8 cellular contexts compared by ENCODE assay signal in genomic region chr4:109816082-109816442, GRCh38. TPM values are rescaled to one million over a fixed set of nuclear protein-coding genes. Genes with fewer than 3 reads are reported as not detected.
DNase-seq lines count a peak whose midpoint lies in the region; ATAC-seq and TF ChIP-seq lines count a peak whose summit lies in the region.

No MANE protein-coding gene starts in this region.

- H3K9me3 Mint-ChIP-seq in activated naive CD4-positive, alpha-beta T cell treated with anti-CD3 and anti-CD28 coated beads for 36 hours = no peaks in the 10 kb centered on the region

- TF ChIP-seq CTCF in OCI-LY7 (conservative IDR thresholded peaks at IDR 0.05; ENCODE audit: low read length) (no peak), GM10266 (IDR thresholded peaks at IDR 0.05; ENCODE audit: control insufficient read depth, insufficient read depth, low read depth, missing control alignments) (no peak)

- peak overlapping the region; percentile 92 for H2AFZ ChIP-seq in OCI-LY7 (ENCODE audit: low read length)

- H3K36me3 ChIP-seq in BLaER1 (peaks cover 38% of the 10 kb centered on the region), OCI-LY7 (ENCODE audit: insufficient read depth, low read length) (peaks cover 43% of the 10 kb centered on the region), iPS-20b (ENCODE audit: insufficient read depth, low read depth, low read length) (peaks cover 42% of the 10 kb centered on the region)

- H3K4me3 Mint-ChIP-seq in activated naive CD4-positive, alpha-beta T cell treated with anti-CD3 and anti-CD28 coated beads for 36 hours = peak overlapping the region; percentile 99

- POLR2A ChIA-PET in OCI-LY7 (lab: Charles Lee) = interaction anchor here (0.7 to 2.1 kb wide), 5 partner anchors 9 to 387 kb away, joined by 3 to 9 read pairs (median 3); no protein-coding TSS in a partner anchor

- no peaks in the 10 kb centered on the region for H3K9me2 ChIP-seq in OCI-LY7 (ENCODE audit: insufficient read depth, low read length)

- no peaks in the 10 kb centered on the region for H3K27me3 Mint-ChIP-seq in activated naive CD4-positive, alpha-beta T cell treated with anti-CD3 and anti-CD28 coated beads for 36 hours (ENCODE audit: low read depth)

- BruUV-seq in OCI-LY7 (replicated peaks; lab: Mats Ljungman, UMichigan) = no TSS peak

- peak overlapping the region; percentile 74 for H3K4me2 ChIP-seq in BLaER1
- peak overlapping the region; percentile 67 for H3K4me2 ChIP-seq in OCI-LY7 (ENCODE audit: low read length)

- H3K9ac ChIP-seq in BLaER1 (peak overlapping the region; percentile 88), iPS-20b (ENCODE audit: low read depth, low read length) (peak overlapping the region; percentile 98)

- H3K79me2 ChIP-seq in OCI-LY7 (ENCODE audit: insufficient read depth, low read depth, low read length) = peaks cover 31% of the 10 kb centered on the region

- DNase-seq in OCI-LY7 (ENCODE audit: low spot score) (peak; percentile 30), GM10266 (ENCODE audit: extremely low spot score) (no peak)
- DNase-seq in activated naive CD4-positive, alpha-beta T cell treated with anti-CD3 and anti-CD28 coated beads for 36 hours = peak; percentile 57
- peak; percentile 38 for DNase-seq in stimulated activated CD4-positive, alpha-beta T cell treated with anti-CD3 and anti-CD28 coated beads, Interleukin-1b, Interleukin-23, amount 100 ng/mL, for 48 hours

- H3K4me1 ChIP-seq in BLaER1 (peaks cover 28% of the 10 kb centered on the region), OCI-LY7 (ENCODE audit: insufficient read depth, low read length, poor library complexity, severe bottlenecking) (peaks cover 22% of the 10 kb centered on the region), iPS-20b (ENCODE audit: insufficient read depth, low read length) (peaks cover 3% of the 10 kb centered on the region; the same call in 1 of the 2 replicates)

- H3K4me3 ChIP-seq in BLaER1 (peak overlapping the region; percentile 90), OCI-LY7 (ENCODE audit: low read depth, low read length, poor library complexity, severe bottlenecking) (peak overlapping the region; percentile 83), iPS-20b (ENCODE audit: low read length) (peak overlapping the region; percentile 97)

- H3K27me3 ChIP-seq in BLaER1 (no peaks in the 10 kb centered on the region), iPS-20b (ENCODE audit: insufficient read depth, low read length) (no peaks in the 10 kb centered on the region)

- ATAC-seq in GM21423 (IDR thresholded peaks at IDR 0.05; ENCODE audit: unreplicated experiment) = no peak
- ATAC-seq in HG02885 (IDR thresholded peaks at IDR 0.05; ENCODE audit: poor library complexity, unreplicated experiment) = no peak

- CTCF ChIA-PET in OCI-LY7 (lab: Charles Lee; ENCODE audit: unreplicated experiment) = no interaction called here
- CTCF ChIA-PET in activated naive CD4-positive, alpha-beta T cell treated with anti-CD3 and anti-CD28 coated beads for 36 hours (lab: Charles Lee) = interaction anchor here (1.5 to 1.8 kb wide), 2 partner anchors 10 to 254 kb away, joined by 3 to 4 read pairs; no protein-coding TSS in a partner anchor

- H3K36me3 Mint-ChIP-seq in activated naive CD4-positive, alpha-beta T cell treated with anti-CD3 and anti-CD28 coated beads for 36 hours (ENCODE audit: low read depth) = peaks cover 37% of the 10 kb centered on the region

- H3K9me3 ChIP-seq in BLaER1 (no peaks in the 10 kb centered on the region), OCI-LY7 (ENCODE audit: low read length) (no peaks in the 10 kb centered on the region), iPS-20b (ENCODE audit: insufficient read depth, low read depth, low read length) (no peaks in the 10 kb centered on the region)

- intact Hi-C loops in OCI-LY7 (cut with micrococcal nuclease; ENCODE audit: unreplicated experiment) = loop anchor here (5.0 to 10.0 kb wide), 3 partner anchors 89 to 379 kb away; partner anchors contain the start of genes CASP6 and ELOVL6
- intact Hi-C loops in activated naive CD4-positive, alpha-beta T cell treated with anti-CD3 and anti-CD28 coated beads for 36 hours (cut with micrococcal nuclease) = loop anchor here (5.0 to 10.0 kb wide), 3 partner anchors 159 to 1191 kb away; partner anchors contain the start of gene RPL34

- H3K27ac Mint-ChIP-seq in activated naive CD4-positive, alpha-beta T cell treated with anti-CD3 and anti-CD28 coated beads for 36 hours = peak overlapping the region; percentile 95

- H3K27ac ChIP-seq in BLaER1 (peak overlapping the region; percentile 84), OCI-LY7 (ENCODE audit: low read depth, low read length, poor library complexity, severe bottlenecking) (peak overlapping the region; percentile 65), iPS-20b (ENCODE audit: low read length) (peak overlapping the region; percentile 51)

- H4K20me1 ChIP-seq in BLaER1 (peaks cover 12% of the 10 kb centered on the region; the same call in 1 of the 2 replicates), OCI-LY7 (ENCODE audit: insufficient read depth, low read length) (0 out of 2 replicates have a peak, but pooled peaks cover 7% of the 10 kb centered on the region)

- H3K4me1 Mint-ChIP-seq in activated naive CD4-positive, alpha-beta T cell treated with anti-CD3 and anti-CD28 coated beads for 36 hours (ENCODE audit: low read depth) = peaks cover 53% of the 10 kb centered on the region

RNA-seq across cellular contexts. Expression of gene GAR1, which starts 0.5 kb away (rescaled TPM):
- 16.4 and 26.7 TPM in 2 replicates for total RNA-seq in OCI-LY7 (2014; rRNA removed; shearing (Covaris generic))
- 37.7 and 42.5 TPM in 2 replicates for total RNA-seq in OCI-LY7 (2022)
- total RNA-seq in activated naive CD4-positive, alpha-beta T cell treated with anti-CD3 and anti-CD28 coated beads for 36 hours = 10 to 100 TPM; 18.9 to 24.4 TPM

RNA-seq across cellular contexts. Expression of gene RRH, which starts 11.7 kb away (rescaled TPM):
- total RNA-seq in OCI-LY7 (2014; rRNA removed; shearing (Covaris generic)) = 0.35 TPM in 1 of 2 replicates, not detected in the other
- 0.23 TPM in 1 of 2 replicates, not detected in the other for total RNA-seq in OCI-LY7 (2022)
- not detected for total RNA-seq in activated naive CD4-positive, alpha-beta T cell treated with anti-CD3 and anti-CD28 coated beads for 36 hours

RNA-seq across cellular contexts. Expression of gene CFI, which starts 14.3 kb away (rescaled TPM):
- not detected in 2 replicates for total RNA-seq in OCI-LY7 (2014; rRNA removed; shearing (Covaris generic))
- total RNA-seq in OCI-LY7 (2022) = not detected in 2 replicates
- total RNA-seq in activated naive CD4-positive, alpha-beta T cell treated with anti-CD3 and anti-CD28 coated beads for 36 hours = not detected

RNA-seq across cellular contexts. Expression of gene LRIT3, which starts 31.8 kb away (rescaled TPM):
- total RNA-seq in OCI-LY7 (2014; rRNA removed; shearing (Covaris generic)) = 0.10 and 0.13 TPM in 2 replicates
- total RNA-seq in OCI-LY7 (2022) = 0.09 and 0.11 TPM in 2 replicates
- under 1 TPM in 1 of 2 experiments, not detected in 1; 0.05 TPM for total RNA-seq in activated naive CD4-positive, alpha-beta T cell treated with anti-CD3 and anti-CD28 coated beads for 36 hours
